ENCODE assay signal across 13 cellular contexts in genomic region chr5:133924221-133924920, GRCh38.
A peak's percentile ranks its signal among the peaks of the same experiment; 100 is the strongest.
DNase-seq lines count a peak whose midpoint lies in the region; ATAC-seq, FAIRE-seq and TF ChIP-seq lines count a peak whose summit lies in the region.
"Had no signal": no experiment of that assay in that cellular context is flagged by ENCODE, and none has a peak within 500 bp of the region (broad histone marks: within the 10 kb centered on the region; RNA-seq: fewer than 3 reads in every experiment).

No MANE protein-coding gene starts in this region.

- no peak for ATAC-seq in GM19463 (IDR thresholded peaks at IDR 0.05; ENCODE audit: unreplicated experiment)
- ATAC-seq: left lung, right lobe of liver had no signal

- no peaks in the 10 kb centered on the region for H3K9me3 ChIP-seq in BLaER1
- H3K9me3 ChIP-seq in parathyroid adenoma (ENCODE audit: control insufficient read depth, low read length) = no peaks in the 10 kb centered on the region
- H3K9me3 ChIP-seq: left lung, right lobe of liver had no signal

- FAIRE-seq in RCC 7860 (lab: Jason Lieb, UNC) = no peak
- FAIRE-seq: HTR-8/SVneo had no signal

- H3K27me3 ChIP-seq in BLaER1 (no peaks in the 10 kb centered on the region), parathyroid adenoma (ENCODE audit: control insufficient read depth, insufficient read depth, low read length) (no peaks in the 10 kb centered on the region)
- H3K27me3 ChIP-seq: right lobe of liver had no signal

- H3K36me3 ChIP-seq in BLaER1 (no peaks in the 10 kb centered on the region), parathyroid adenoma (ENCODE audit: control insufficient read depth, insufficient read depth, low read length) (no peaks in the 10 kb centered on the region)
- H3K36me3 ChIP-seq: left lung, right lobe of liver had no signal

- no peak overlapping the region for H3K9ac ChIP-seq in BLaER1
- no peak overlapping the region for H3K9ac ChIP-seq in parathyroid adenoma

- TF ChIP-seq CTCF in parathyroid adenoma (IDR thresholded peaks at IDR 0.05) = no peak

- DNase-seq in EH (ENCODE audit: low read depth) (peak; percentile 16), RCC 7860 (ENCODE audit: low spot score) (no peak), NOMO-1 treated with dmso at 0.1 percent for 144 hours (lab: John Stamatoyannopoulos, UW; ENCODE audit: unreplicated experiment) (no peak)
- DNase-seq: activated naive CD4-positive, alpha-beta T cell treated with anti-CD3 and anti-CD28 coated beads for 36 hours; HFFc6; left lung; occipital lobe; right lobe of liver had no signal

- no peaks in the 10 kb centered on the region for H3K79me2 ChIP-seq in parathyroid adenoma

- H3K4me1 ChIP-seq in BLaER1 (peaks cover 70% of the 10 kb centered on the region), parathyroid adenoma (no peaks in the 10 kb centered on the region)
- H3K4me1 ChIP-seq: left lung had no signal

- peak overlapping the region; percentile 11 for H2AFZ ChIP-seq in parathyroid adenoma

- no peak overlapping the region for H3K27ac ChIP-seq in BLaER1
- H3K27ac ChIP-seq in angular gyrus (ENCODE audit: low read depth, low read length) = peak overlapping the region; percentile 50
- H3K27ac ChIP-seq in parathyroid adenoma = no peak overlapping the region
- H3K27ac ChIP-seq: left lung, right lobe of liver had no signal

- no peaks in the 10 kb centered on the region for H4K20me1 ChIP-seq in BLaER1

- H3K4me3 ChIP-seq in BLaER1 (no peak overlapping the region), parathyroid adenoma (ENCODE audit: low read depth, low read length) (no peak overlapping the region)
- H3K4me3 ChIP-seq: left lung, right lobe of liver had no signal

- H3K4me2 ChIP-seq in BLaER1 = peak overlapping the region; percentile 5
- no peak overlapping the region for H3K4me2 ChIP-seq in parathyroid adenoma (ENCODE audit: low read length)
